Comparison of ENCODE assay signal across 15 cellular contexts in genomic region chr1:225995919-225996864, GRCh38. TPM values are rescaled to one million over a fixed set of nuclear protein-coding genes. Genes with fewer than 3 reads are reported as not detected.
A peak's percentile ranks its signal among the peaks of the same experiment; 100 is the strongest.
DNase-seq lines count a peak whose midpoint lies in the region; ATAC-seq, FAIRE-seq and TF ChIP-seq lines count a peak whose summit lies in the region.
"Had no signal": no experiment of that assay in that cellular context is flagged by ENCODE, and none has a peak within 500 bp of the region (broad histone marks: within the 10 kb centered on the region; RNA-seq: fewer than 3 reads in every experiment).

No MANE protein-coding gene starts in this region.

- no TSS peak for BruUV-seq in GM12878 (replicated peaks; lab: Mats Ljungman, UMichigan)

- POLR2A ChIA-PET in SK-N-SH (lab: Yijun Ruan, JAX): no interaction called here
- POLR2A ChIA-PET in GM12878 (lab: Charles Lee): interaction anchor here (0.6 to 2.6 kb wide), 6 partner anchors 31 to 556 kb away, joined by 3 to 23 read pairs (median 4); partner anchors contain the start of gene H3-3A

- CTCF ChIA-PET in SK-N-SH (lab: Yijun Ruan, JAX): interaction anchor here (0.6 to 3.9 kb wide), 4 partner anchors 10 to 522 kb away, joined by 4 to 27 read pairs (median 7); no protein-coding TSS in a partner anchor
- CTCF ChIA-PET in GM12878 (lab: Yijun Ruan, JAX): interaction anchor here (1.0 to 8.6 kb wide), 11 partner anchors 10 to 521 kb away, joined by 3 to 86 read pairs (median 6); partner anchors contain the start of gene H3-3A

- ATAC-seq in SK-N-SH treated with all-trans-retinoic acid at 6 μM for 48 hours: no peak
- no peak for ATAC-seq in GM12878
- no peak for ATAC-seq in HG03571 (IDR thresholded peaks at IDR 0.05; ENCODE audit: unreplicated experiment)
- ATAC-seq in GM18873 (IDR thresholded peaks at IDR 0.05; ENCODE audit: low FRiP score, unreplicated experiment): no peak
- ATAC-seq in GM19023 (IDR thresholded peaks at IDR 0.05; ENCODE audit: unreplicated experiment): no peak
- ATAC-seq: left colon had no signal

- H3F3A ChIP-seq in SK-N-SH (replicated peaks; ENCODE audit: insufficient read depth): peaks cover 3% of the 10 kb centered on the region

- H3K4me2 ChIP-seq in SK-N-SH (peak overlapping the region; percentile 79), GM12878 (ENCODE audit: control insufficient read depth, insufficient read depth) (peak overlapping the region; percentile 72), osteoblast (ENCODE audit: insufficient read depth, low read length) (peak overlapping the region; percentile 95)

- no peak overlapping the region for H2AFZ ChIP-seq in SK-N-SH (ENCODE audit: low read depth)
- no peak overlapping the region for H2AFZ ChIP-seq in GM12878 (ENCODE audit: control insufficient read depth, low read depth, low read length)
- no peak overlapping the region for H2AFZ ChIP-seq in osteoblast (ENCODE audit: low read length)

- H3K79me2 ChIP-seq in SK-N-SH (ENCODE audit: insufficient read depth) (peaks cover 61% of the 10 kb centered on the region), GM12878 (ENCODE audit: control insufficient read depth, insufficient read depth, low read length) (peaks cover 56% of the 10 kb centered on the region), osteoblast (ENCODE audit: insufficient read depth, low read length) (peaks cover 57% of the 10 kb centered on the region)

- H3K27me3 ChIP-seq in SK-N-SH (ENCODE audit: insufficient read depth) (no peaks in the 10 kb centered on the region), GM12878 (replicated peaks in 1 of 2; ENCODE audit: control insufficient read depth in 2 of 2, insufficient read depth in 2 of 2, low read length in 1 of 2) (no peaks in the 10 kb centered on the region), osteoblast (ENCODE audit: insufficient read depth, low read length) (no peaks in the 10 kb centered on the region)

- H3K4me3 ChIP-seq in SK-N-SH (ENCODE audit: low read depth in 2 of 2, low read length in 1 of 2) (no peak overlapping the region), GM12878 (peak overlapping the region; percentile 96), osteoblast (ENCODE audit: insufficient read depth, low read length) (no peak overlapping the region)

- no peaks in the 10 kb centered on the region for H3K9me3 ChIP-seq in SK-N-SH
- no peaks in the 10 kb centered on the region for H3K9me3 ChIP-seq in GM12878 (replicated peaks; ENCODE audit: control insufficient read depth, insufficient read depth, low read length)
- H3K9me3 ChIP-seq in osteoblast (ENCODE audit: low read depth, low read length): no peaks in the 10 kb centered on the region

- DNase-seq in SK-N-SH (no peak), NAMALWA (ENCODE audit: low spot score) (peak; percentile 30), GM12878 (ENCODE audit: low read depth, low spot score) (no peak), osteoblast (ENCODE audit: insufficient read length, low spot score, missing footprints) (peak; percentile 10)
- DNase-seq: 8988T, left colon, NCI-H2227 treated with DMSO at 0.1 percent for 48 hours, SIG-M5 had no signal

- in situ Hi-C loops in GM12878 (cut with MboI): no loop called here

- intact Hi-C loops in GM12878 (cut with micrococcal nuclease; ENCODE audit: unreplicated experiment): loop anchor here (5.0 to 10.0 kb wide), 2 partner anchors 126 to 1261 kb away; no protein-coding TSS in a partner anchor

- no peak for TF ChIP-seq POLR2A in GM12878 (IDR thresholded peaks at IDR 0.05; ENCODE audit: low read depth, low read length)

- no peak overlapping the region for H3K27ac ChIP-seq in SK-N-SH (ENCODE audit: low read depth in 2 of 2, low read length in 1 of 2)
- peak overlapping the region; percentile 81 for H3K27ac ChIP-seq in GM12878 (ENCODE audit: control insufficient read depth, insufficient read depth)
- H3K27ac ChIP-seq in osteoblast (ENCODE audit: low read depth, low read length): peak overlapping the region; percentile 33

- no peaks in the 10 kb centered on the region for H3K9me2 ChIP-seq in SK-N-SH

- H3K36me3 ChIP-seq in SK-N-SH (replicated peaks in 1 of 2; ENCODE audit: control insufficient read depth in 1 of 2, insufficient read depth in 2 of 2, low read length in 1 of 2) (peaks cover 39 to 41% of the 10 kb centered on the region in 2 experiments), GM12878 (ENCODE audit: control insufficient read depth in 2 of 2, insufficient read depth in 2 of 2, low read length in 1 of 2) (peaks cover 2 to 26% of the 10 kb centered on the region in 2 experiments), osteoblast (ENCODE audit: insufficient read depth, low read length) (peaks cover 42% of the 10 kb centered on the region)

- H3K4me1 ChIP-seq in SK-N-SH (ENCODE audit: control insufficient read depth in 1 of 2, insufficient read depth in 2 of 2, low read depth in 1 of 2, low read length in 1 of 2): peaks cover 22 to 26% of the 10 kb centered on the region in 2 experiments
- peaks cover 24% of the 10 kb centered on the region for H3K4me1 ChIP-seq in GM12878 (ENCODE audit: control insufficient read depth, insufficient read depth, low read length)
- H3K4me1 ChIP-seq in osteoblast (ENCODE audit: insufficient read depth, low read length): peaks cover 25% of the 10 kb centered on the region

- TF ChIP-seq CTCF in SK-N-SH (IDR thresholded peaks at IDR 0.05) (no peak), GM12878 (IDR thresholded peaks at IDR 0.05 in 2 of 3, conservative IDR thresholded peaks at IDR 0.05 in 1 of 3; ENCODE audit: control insufficient read depth in 2 of 3, extremely low read depth in 1 of 3, insufficient read depth in 1 of 3, low read depth in 3 of 3, low read length in 3 of 3) (no peak), osteoblast (IDR thresholded peaks at IDR 0.05; ENCODE audit: extremely low read depth, low read depth, low read length) (no peak)

- SMC1A ChIA-PET in GM12878 (lab: Charles Lee; ENCODE audit: uncharacterized antibody, unreplicated experiment): interaction anchor here (1.0 to 5.9 kb wide), 13 partner anchors 10 to 571 kb away, joined by 3 to 35 read pairs (median 4); partner anchors contain the start of gene H3-3A

- no peak for FAIRE-seq in GM12878 (lab: Jason Lieb, UNC)
- FAIRE-seq: frontal cortex had no signal

- TF ChIP-seq RAD21 in SK-N-SH (IDR thresholded peaks at IDR 0.05; ENCODE audit: low read length) (no peak), GM12878 (IDR thresholded peaks at IDR 0.05; ENCODE audit: insufficient read depth, low read depth, low read length) (no peak)

- TF ChIP-seq EP300 in SK-N-SH (IDR thresholded peaks at IDR 0.05; ENCODE audit: borderline replicate concordance in 1 of 2, low read depth in 1 of 2, low read length in 1 of 2): no peak
- no peak for TF ChIP-seq EP300 in GM12878 (IDR thresholded peaks at IDR 0.05; ENCODE audit: borderline replicate concordance in 1 of 2, control insufficient read depth in 1 of 2, low read depth in 2 of 2, low read length in 2 of 2)

- no peak overlapping the region for H3K9ac ChIP-seq in SK-N-SH
- H3K9ac ChIP-seq in GM12878 (ENCODE audit: control insufficient read depth, insufficient read depth, low read length): no peak overlapping the region; the same call in 1 of the 2 replicates

- RAD21 ChIA-PET in GM12878 (lab: Charles Lee; ENCODE audit: unreplicated experiment): interaction anchor here (1.0 to 3.0 kb wide), 9 partner anchors 9 to 129 kb away, joined by 3 to 16 read pairs (median 8); partner anchors contain the start of gene H3-3A

- H4K20me1 ChIP-seq in SK-N-SH (ENCODE audit: insufficient read depth) (0 out of 2 replicates have a peak, but pooled peaks cover 3% of the 10 kb centered on the region), GM12878 (ENCODE audit: control insufficient read depth, insufficient read depth) (no peaks in the 10 kb centered on the region; the same call in 1 of the 2 replicates), osteoblast (ENCODE audit: insufficient read depth, low read length) (peaks cover 22% of the 10 kb centered on the region)

- WGBS in SK-N-SH (ENCODE audit: low lambda C conversion rate): 32% methylated on average over 4 of the region's 4 CpGs
- 33% methylated on average over 4 of the region's 4 CpGs for WGBS in GM12878 (ENCODE audit: insufficient coverage, insufficient replicate concordance, low lambda C conversion rate, missing lambda C conversion rate)

RNA-seq across cellular contexts. Expression of gene SDE2, which starts 3.0 kb away (rescaled TPM):
- 10.1 and 15.1 TPM in 2 replicates for polyA plus RNA-seq in SK-N-SH (2012; rRNA removed)
- 13.8 and 15.7 TPM in 2 replicates for polyA plus RNA-seq in SK-N-SH (2012; cell fraction: cytosol; rRNA removed)
- 5.2 and 10.3 TPM in 2 replicates for polyA plus RNA-seq in SK-N-SH (2012; cell fraction: nucleus; rRNA removed)
- 18.8 and 19.4 TPM in 2 replicates for total RNA-seq in GM12878 (2013; cell fraction: nucleolus; rRNA removed)
- 14.3 and 17.2 TPM in 2 replicates for total RNA-seq in GM12878 (2014; rRNA removed)
- 15.4 and 16.0 TPM in 2 replicates for total RNA-seq in GM12878 (2014; rRNA removed; fragmentation: Illumina TruSeq; extraction: Trizol)
- 12.7 and 13.0 TPM in 2 replicates for total RNA-seq in GM12878 (2021)
- polyA plus RNA-seq in GM12878 (2011; ENCODE audit: low read depth): 6.0 TPM
- 19.4 and 26.6 TPM in 2 replicates for polyA plus RNA-seq in GM12878 (2011; rRNA removed)
- polyA plus RNA-seq in GM12878 (2011; cell fraction: cytosol; rRNA removed): 8.3 and 10.8 TPM in 2 replicates
- 4.3 and 7.1 TPM in 2 replicates for polyA plus RNA-seq in GM12878 (2011; cell fraction: nucleus; rRNA removed)
- 8.1 and 8.3 TPM in 2 replicates for polyA plus RNA-seq in GM12878 (2012)
- 12.2 and 16.2 TPM in 2 replicates for polyA plus RNA-seq in GM12878 (2014; fragmentation: Illumina TruSeq; extraction: Trizol)
- polyA plus RNA-seq in GM12878 (2014; fragmentation: Nextera tagmentation; extraction: Ambion mirVana): 1 to 10 TPM; 2.7 to 4.3 TPM
- polyA plus RNA-seq in GM12878 (2014; rRNA removed): 9.6 and 11.5 TPM in 2 replicates
- polyA plus RNA-seq in GM12878 (2016; fragmentation: Nextera tagmentation; extraction: Ambion mirVana): 10 to 100 TPM; 11.7 to 14.1 TPM
- polyA minus RNA-seq in GM12878 (2011; rRNA and poly(A)+ RNA removed): 10.3 and 11.3 TPM in 2 replicates
- polyA minus RNA-seq in GM12878 (2011; cell fraction: cytosol; rRNA and poly(A)+ RNA removed): 7.1 and 7.6 TPM in 2 replicates
- 3.9 and 7.9 TPM in 2 replicates for polyA minus RNA-seq in GM12878 (2011; cell fraction: nucleus; rRNA and poly(A)+ RNA removed)
- total RNA-seq in osteoblast: 16.5 and 19.9 TPM in 2 replicates

RNA-seq across cellular contexts. Expression of gene LEFTY2, which starts 55.2 kb away (rescaled TPM):
- polyA plus RNA-seq in SK-N-SH (2012; rRNA removed) (not detected in 2 replicates), GM12878 (2011; rRNA removed) (not detected in 2 replicates), GM12878 (2014; fragmentation: Illumina TruSeq; extraction: Trizol) (not detected in 2 replicates), GM12878 (2014; fragmentation: Nextera tagmentation; extraction: Ambion mirVana) (not detected), GM12878 (2014; rRNA removed) (not detected in 2 replicates), GM12878 (2016; fragmentation: Nextera tagmentation; extraction: Ambion mirVana) (not detected)
- 0.01 TPM in 1 of 2 replicates, not detected in the other for polyA plus RNA-seq in SK-N-SH (2012; cell fraction: cytosol; rRNA removed)
- not detected in 2 replicates for polyA plus RNA-seq in SK-N-SH (2012; cell fraction: nucleus; rRNA removed)
- total RNA-seq in GM12878 (2013; cell fraction: nucleolus; rRNA removed): not detected in 2 replicates
- total RNA-seq in GM12878 (2014; rRNA removed) (not detected in 2 replicates), GM12878 (2014; rRNA removed; fragmentation: Illumina TruSeq; extraction: Trizol) (not detected in 2 replicates), GM12878 (2021) (not detected in 2 replicates), osteoblast (not detected in 2 replicates)
- polyA plus RNA-seq in GM12878 (2011; ENCODE audit: low read depth): not detected
- not detected in 2 replicates for polyA plus RNA-seq in GM12878 (2011; cell fraction: cytosol; rRNA removed)
- not detected in 2 replicates for polyA plus RNA-seq in GM12878 (2011; cell fraction: nucleus; rRNA removed)
- not detected in 2 replicates for polyA plus RNA-seq in GM12878 (2012)
- polyA minus RNA-seq in GM12878 (2011; rRNA and poly(A)+ RNA removed): not detected in 2 replicates
- not detected in 2 replicates for polyA minus RNA-seq in GM12878 (2011; cell fraction: cytosol; rRNA and poly(A)+ RNA removed)
- polyA minus RNA-seq in GM12878 (2011; cell fraction: nucleus; rRNA and poly(A)+ RNA removed): not detected in 2 replicates
- total RNA-seq: activated CD8-positive, alpha-beta memory T cell treated with anti-CD3 and anti-CD28 coated beads for 36 hours; Daoy had no signal

Comparison
In these comparisons a context has a peak if more than half of its experiments do, and no peak if none do; other contexts are left out.
1. DNase-seq: peak in NAMALWA (single experiment) and osteoblast (single experiment); none in SK-N-SH (single experiment) and GM12878 (single experiment).
2. H3K27ac ChIP-seq: peak in GM12878 (single experiment) and osteoblast (single experiment); none in SK-N-SH (0 of 2).
3. Peak in every context shown above with its lines, with median percentiles within 50 percentile points of each other: H3K4me2 ChIP-seq.